ENCODE assay signal across 20 cellular contexts in genomic region chr9:38486837-38487236, GRCh38.
"Had no signal": no experiment of that assay in that cellular context is flagged by ENCODE, and none has a peak within 500 bp of the region (broad histone marks: within the 10 kb centered on the region; RNA-seq: fewer than 3 reads in every experiment).

No MANE protein-coding gene starts in this region.

- H3K36me3 ChIP-seq: left ventricle myocardium inferior, lower lobe of right lung, spleen, tibial artery, upper lobe of left lung, uterus had no signal

- H3K27ac Mint-ChIP-seq: memory B cell; mesothelial cell of epicardium; natural killer cell; stimulated activated naive B cell treated with anti-CD40 and anti-IgM and Interleukin-4, amounts not matched to agents 10 μg/mL and 1 μg/mL and 100 μg/mL, for 72 hours had no signal

- H3K9me3 ChIP-seq: left ventricle myocardium inferior, lower lobe of right lung, psoas muscle, spleen, tibial artery, upper lobe of left lung, uterus had no signal

- H3K27ac ChIP-seq: coronary artery, left ventricle myocardium inferior, lower lobe of right lung, psoas muscle, spleen, tibial artery, upper lobe of left lung, uterus had no signal

- ATAC-seq: left cardiac atrium; natural killer cell; psoas muscle; sciatic nerve; stimulated activated naive B cell treated with anti-CD40 and anti-IgM and Interleukin-4, amounts not matched to agents 10 μg/mL and 1 μg/mL and 100 μg/mL, for 72 hours had no signal

- H3K27me3 ChIP-seq: tibial artery, upper lobe of left lung, uterus had no signal

- H3K4me1 ChIP-seq: left ventricle myocardium inferior, lower lobe of right lung, psoas muscle, spleen, tibial artery, upper lobe of left lung, uterus had no signal

- H3K4me3 Mint-ChIP-seq: memory B cell; mesothelial cell of epicardium; natural killer cell; stimulated activated naive B cell treated with anti-CD40 and anti-IgM and Interleukin-4, amounts not matched to agents 10 μg/mL and 1 μg/mL and 100 μg/mL, for 72 hours had no signal

- H3K36me3 Mint-ChIP-seq: memory B cell; mesothelial cell of epicardium; stimulated activated naive B cell treated with anti-CD40 and anti-IgM and Interleukin-4, amounts not matched to agents 10 μg/mL and 1 μg/mL and 100 μg/mL, for 72 hours had no signal

- H3K4me1 Mint-ChIP-seq: memory B cell; natural killer cell; stimulated activated naive B cell treated with anti-CD40 and anti-IgM and Interleukin-4, amounts not matched to agents 10 μg/mL and 1 μg/mL and 100 μg/mL, for 72 hours had no signal

- DNase-seq: effector CD8-positive, alpha-beta T cell; kidney; left cardiac atrium; left ventricle myocardium inferior; lower lobe of right lung; natural killer cell; psoas muscle; retina; spleen; stimulated activated CD4-positive, alpha-beta T cell treated with anti-CD3 and anti-CD28 coated beads, Interleukin-15, amount 100 ng/mL, for 24 hours; stimulated activated CD4-positive, alpha-beta T cell treated with anti-CD3 and anti-CD28 coated beads, Interleukin-2, amount 100 ng/mL, for 24 hours; stimulated activated CD4-positive, alpha-beta T cell treated with anti-CD3 and anti-CD28 coated beads, Interleukin-4, amount 100 ng/mL, for 4 hours; stimulated activated naive B cell treated with anti-CD40 and anti-IgM and Interleukin-4, amounts not matched to agents 10 μg/mL and 1 μg/mL and 100 μg/mL, for 72 hours; tibial artery; uterus had no signal

- H3K9me3 Mint-ChIP-seq: memory B cell had no signal

- H3K4me3 ChIP-seq: coronary artery, left ventricle myocardium inferior, lower lobe of right lung, psoas muscle, spleen, tibial artery, upper lobe of left lung, uterus had no signal
